In genomic region chr17:38742431-38743308, GRCh38 we compare ENCODE assay signal across 1 cellular context.
TF ChIP-seq lines count a peak whose summit lies in the region.

No MANE protein-coding gene starts in this region.

TF ChIP-seq in WTC11, 78 proteins besides CTCF, POLR2A, EP300 and RAD21 (continued from another document):
- TF ChIP-seq FOXP4 (CRISPR knock-in tag; IDR thresholded peaks at IDR 0.05) (no peak), MXD4 (CRISPR knock-in tag; IDR thresholded peaks at IDR 0.05; ENCODE audit: borderline replicate concordance) (no peak), NFATC4 (CRISPR knock-in tag; IDR thresholded peaks at IDR 0.05) (no peak), STAT6 (CRISPR knock-in tag; conservative IDR thresholded peaks at IDR 0.05; ENCODE audit: low read depth) (no peak), CREB1 (CRISPR knock-in tag; IDR thresholded peaks at IDR 0.05) (no peak), ZNF423 (CRISPR knock-in tag; IDR thresholded peaks at IDR 0.05) (no peak), IRF2 (CRISPR knock-in tag; IDR thresholded peaks at IDR 0.05; ENCODE audit: borderline replicate concordance, low read depth) (no peak), ZNF416 (CRISPR knock-in tag; IDR thresholded peaks at IDR 0.05) (no peak), NFYB (CRISPR knock-in tag; conservative IDR thresholded peaks at IDR 0.05; ENCODE audit: low read depth) (no peak), ATF1 (CRISPR knock-in tag; IDR thresholded peaks at IDR 0.05) (no peak), ZNF671 (CRISPR knock-in tag; IDR thresholded peaks at IDR 0.05) (no peak), TP53 (CRISPR knock-in tag; IDR thresholded peaks at IDR 0.05) (no peak), FOXK1 (CRISPR knock-in tag; IDR thresholded peaks at IDR 0.05) (no peak)
